In the genomic region with DNA sequence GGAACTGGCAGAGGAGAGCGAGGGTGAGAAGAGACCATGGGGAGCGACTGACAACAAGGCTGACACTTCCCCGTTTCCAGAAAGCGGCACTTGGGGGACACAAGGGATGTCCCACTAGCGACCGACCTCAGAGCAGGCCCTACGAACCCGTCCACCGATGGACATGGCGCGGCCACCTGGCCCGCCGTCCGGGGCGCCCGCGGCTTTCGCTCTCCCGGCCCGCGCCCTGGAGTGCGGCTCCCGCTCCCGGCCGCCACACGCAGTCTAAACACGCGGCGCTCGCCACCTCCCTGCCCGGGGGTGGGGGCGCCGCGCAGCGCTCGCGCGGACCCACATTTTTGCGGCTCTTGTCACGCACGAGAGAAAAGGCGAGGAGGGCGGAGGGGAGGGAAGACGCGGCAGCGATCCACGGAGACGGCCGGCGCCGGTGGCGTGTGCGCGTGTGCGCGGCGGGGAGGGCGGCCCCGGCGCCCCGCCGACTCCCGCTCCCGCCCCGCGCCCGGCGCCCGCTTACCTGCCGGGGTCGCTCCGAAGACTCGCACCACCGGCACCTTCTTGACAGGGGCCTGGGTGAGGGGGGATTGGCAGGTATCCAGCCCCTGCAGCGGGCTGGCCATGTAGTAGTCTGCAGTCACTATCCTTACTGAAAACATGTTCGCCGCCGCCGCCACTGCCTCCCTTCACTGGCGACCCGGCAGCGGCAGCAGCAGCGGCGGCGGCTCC, we compare ENCODE assay signal across 8 cellular contexts. TPM values are rescaled to one million over a fixed set of nuclear protein-coding genes. Genes with fewer than 3 reads are reported as not detected.
DNase-seq lines count a peak whose midpoint lies in the region; ATAC-seq and TF ChIP-seq lines count a peak whose summit lies in the region.

No MANE protein-coding gene starts in this region.

- DNase-seq in ACHN, result peak; percentile 35
- DNase-seq in OCI-M1 (lab: John Stamatoyannopoulos, UW), result peak; percentile 77
- peak; percentile 38 for DNase-seq in activated T-helper 9 cell treated with anti-CD3 and anti-CD28 coated beads, Interleukin-2, amount 50 U/mL, for 16 hours (ENCODE audit: low read depth)
- DNase-seq in foreskin fibroblast, result peak; percentile 35 to 68
- DNase-seq in neural crest cell (ENCODE audit: low read depth, low spot score), result peak; percentile 29
- peak; percentile 57 for DNase-seq in transverse colon

- peak overlapping the region; percentile 95 for H3K4me3 Mint-ChIP-seq in neural crest cell

- peak overlapping the region; percentile 89 for H3K27ac Mint-ChIP-seq in neural crest cell (ENCODE audit: unreplicated experiment)

- H3K4me1 ChIP-seq in transverse colon, result peaks cover 10 to 52% (median 44%) of the 10 kb centered on the region in 4 donors

- 0% methylated on average over 64 of the region's 85 CpGs; no CpG with 5 or more reads in 1 of the 2 donors for WGBS in transverse colon (ENCODE audit: low coverage in 1 of 2), 2 donors

- no peak for TF ChIP-seq POLR2A in transverse colon (IDR thresholded peaks at IDR 0.05)

- peak overlapping the region; percentile 98 to 100 (median 98) for H3K27ac ChIP-seq in transverse colon

- no peaks in the 10 kb centered on the region for H3K27me3 ChIP-seq in transverse colon

- H3K27me3 Mint-ChIP-seq in neural crest cell (ENCODE audit: low read depth), result peaks cover 3% of the 10 kb centered on the region

- no peaks in the 10 kb centered on the region for H3K9me3 ChIP-seq in transverse colon

- TF ChIP-seq CTCF in foreskin fibroblast (IDR thresholded peaks at IDR 0.05; ENCODE audit: low read depth, low read length) (no peak), neural crest cell (conservative IDR thresholded peaks at IDR 0.05) (no peak), transverse colon (IDR thresholded peaks at IDR 0.05) (no peak)

- ATAC-seq in GM18520 (IDR thresholded peaks at IDR 0.05; ENCODE audit: unreplicated experiment) (peak; percentile 8), HG03097 (IDR thresholded peaks at IDR 0.05; ENCODE audit: low FRiP score, unreplicated experiment) (peak; percentile 15)

- in situ Hi-C loops in ACHN (cut with HindIII; ENCODE audit: low pct_ligation_motif_present, low pct_unique_long_range_greater_than_20kb, low sequenced_read_pairs) (no loop called here), transverse colon (cut with MboI; ENCODE audit: low pct_ligation_motif_present in 1 of 4, low pct_unique_long_range_greater_than_20kb in 1 of 4, low sequenced_read_pairs in 3 of 4) (loop anchor here in 2 of 4 donors (25.0 kb wide), 2 partner anchors 105 to 220 kb away; a partner anchor contains a TSS)

- no peak for TF ChIP-seq EP300 in transverse colon (IDR thresholded peaks at IDR 0.05; ENCODE audit: low read depth)

- H3K4me3 ChIP-seq in foreskin fibroblast (ENCODE audit: low read depth in 1 of 2, low read length in 2 of 2) (peak overlapping the region; percentile 95 to 96), transverse colon (peak overlapping the region; percentile 81 to 94 (median 92))

- no peaks in the 10 kb centered on the region for H3K36me3 ChIP-seq in transverse colon

- peaks cover 11% of the 10 kb centered on the region for H3K36me3 Mint-ChIP-seq in neural crest cell (ENCODE audit: low read depth)

- peaks cover 54% of the 10 kb centered on the region for H3K4me1 Mint-ChIP-seq in neural crest cell

- H3K9me3 Mint-ChIP-seq in neural crest cell, result no peaks in the 10 kb centered on the region

- intact Hi-C loops in transverse colon (cut with DNase I; ENCODE audit: low total_unique reads), result loop anchor here (10.0 kb wide), 2 partner anchors 82 to 122 kb away; partner anchors contain the start of gene TRAF3IP2

RNA-seq across cellular contexts. Expression of gene REV3L, which starts 0.6 kb away (rescaled TPM):
- 17.1 and 22.2 TPM in 2 replicates for total RNA-seq in neural crest cell
- 100 to 1,000 TPM in 1 of 4 donors, 10 to 100 TPM in 3; 24.7 to 256 (median 34.7) TPM for total RNA-seq in transverse colon

Comparison
In these comparisons a context has a peak if more than half of its experiments do, and no peak if none do; other contexts are left out.
1. Peak in every context shown above with its lines: DNase-seq, ATAC-seq, H3K4me3 ChIP-seq and H3K27ac ChIP-seq.